ENCODE assay signal across 9 cellular contexts in genomic region chr12:124548854-124549378, GRCh38. TPM values are rescaled to one million over a fixed set of nuclear protein-coding genes. Genes with fewer than 3 reads are reported as not detected.
DNase-seq lines count a peak whose midpoint lies in the region; ATAC-seq, FAIRE-seq and TF ChIP-seq lines count a peak whose summit lies in the region.
"Had no signal": no experiment of that assay in that cellular context is flagged by ENCODE, and none has a peak within 500 bp of the region (broad histone marks: within the 10 kb centered on the region; RNA-seq: fewer than 3 reads in every experiment).

No MANE protein-coding gene starts in this region.

- H3K4me1 ChIP-seq in astrocyte (ENCODE audit: insufficient read depth, low read length) (peaks cover 57% of the 10 kb centered on the region), left lung (peaks cover 53 to 89% of the 10 kb centered on the region in 2 donors)

- peak; percentile 65 for DNase-seq in activated CD4-positive, alpha-beta T cell treated with anti-CD3 and anti-CD28 coated beads for 36 hours
- no peak for DNase-seq in activated CD4-positive, alpha-beta T cell treated with anti-CD3 and anti-CD28 coated beads, Interleukin-2, amount 10 ng/mL, durations not matched to agents 7 days and 5 days
- peak; percentile 74 for DNase-seq in astrocyte (ENCODE audit: low read depth)
- DNase-seq in left lung: peak; percentile 77 to 79
- DNase-seq in superior temporal gyrus (ENCODE audit: extremely low spot score): peak; percentile 51
- no peak for DNase-seq in T-helper 17 cell
- DNase-seq in DMS153 treated with DMSO at 0.1 percent for 48 hours (lab: John Stamatoyannopoulos, UW; ENCODE audit: unreplicated experiment): no peak
- DNase-seq: CD4-positive, CD25-positive, alpha-beta regulatory T cell had no signal

- H3K27me3 ChIP-seq in astrocyte (ENCODE audit: insufficient read depth, low read length) (no peaks in the 10 kb centered on the region), left lung (no peaks in the 10 kb centered on the region)

- H3K4me3 ChIP-seq in astrocyte (ENCODE audit: insufficient read depth, low read depth, low read length) (no peak overlapping the region), left lung (no peak overlapping the region)

- CTCF ChIA-PET in activated CD4-positive, alpha-beta T cell treated with anti-CD3 and anti-CD28 coated beads for 36 hours (lab: Charles Lee): no interaction called here
- CTCF ChIA-PET in activated CD4-positive, alpha-beta T cell treated with anti-CD3 and anti-CD28 coated beads, Interleukin-2, amount 10 ng/mL, durations not matched to agents 7 days and 5 days (lab: Charles Lee): no interaction called here

- peak; percentile 25 for ATAC-seq in activated CD4-positive, alpha-beta T cell treated with anti-CD3 and anti-CD28 coated beads for 36 hours
- peak; percentile 46 for ATAC-seq in left lung
- no peak for ATAC-seq in GM21360 (IDR thresholded peaks at IDR 0.05; ENCODE audit: unreplicated experiment)
- ATAC-seq in T-helper 17 cell: no peak

- peak overlapping the region; percentile 64 for H3K4me2 ChIP-seq in astrocyte (ENCODE audit: low read length)

- H3K27ac Mint-ChIP-seq in activated CD4-positive, alpha-beta T cell treated with anti-CD3 and anti-CD28 coated beads for 36 hours: peak overlapping the region; percentile 38
- H3K27ac Mint-ChIP-seq in activated CD4-positive, alpha-beta T cell treated with anti-CD3 and anti-CD28 coated beads, Interleukin-2, amount 10 ng/mL, durations not matched to agents 7 days and 5 days: no peak overlapping the region
- H3K27ac Mint-ChIP-seq in astrocyte (ENCODE audit: unreplicated experiment) (peak overlapping the region; percentile 89), T-helper 17 cell (no peak overlapping the region)
- H3K27ac Mint-ChIP-seq: CD4-positive, CD25-positive, alpha-beta regulatory T cell had no signal

- peaks cover 99% of the 10 kb centered on the region for H3K79me2 ChIP-seq in astrocyte (ENCODE audit: insufficient read depth, low read length)

- H3K36me3 ChIP-seq in astrocyte (ENCODE audit: insufficient read depth, low read length): no peaks in the 10 kb centered on the region
- no peaks in the 10 kb centered on the region for H3K36me3 ChIP-seq in left lung

- H3K9me3 ChIP-seq in astrocyte (ENCODE audit: insufficient read depth, low read depth, low read length) (no peaks in the 10 kb centered on the region), left lung (no peaks in the 10 kb centered on the region), T-helper 17 cell (ENCODE audit: control insufficient read depth, low read length, poor library complexity, severe bottlenecking) (no peaks in the 10 kb centered on the region)

- no peak for FAIRE-seq in astrocyte (lab: Jason Lieb, UNC)

- intact Hi-C loops in activated CD4-positive, alpha-beta T cell treated with anti-CD3 and anti-CD28 coated beads for 36 hours (cut with DNase I, micrococcal nuclease): loop anchor here (2.0 to 5.0 kb wide), 5 partner anchors 18 to 213 kb away; partner anchors contain the start of gene NCOR2 (in 1 of the 2)
- intact Hi-C loops in left lung (cut with DNase I): no loop called here

- H3K36me3 Mint-ChIP-seq in activated CD4-positive, alpha-beta T cell treated with anti-CD3 and anti-CD28 coated beads for 36 hours (ENCODE audit: low read depth): peaks cover 11% of the 10 kb centered on the region
- peaks cover 3% of the 10 kb centered on the region for H3K36me3 Mint-ChIP-seq in activated CD4-positive, alpha-beta T cell treated with anti-CD3 and anti-CD28 coated beads, Interleukin-2, amount 10 ng/mL, durations not matched to agents 7 days and 5 days (ENCODE audit: low read depth)
- H3K36me3 Mint-ChIP-seq in astrocyte (ENCODE audit: low read depth, unreplicated experiment) (peaks cover 9% of the 10 kb centered on the region), T-helper 17 cell (ENCODE audit: low read depth) (peaks cover 2% of the 10 kb centered on the region)
- H3K36me3 Mint-ChIP-seq: CD4-positive, CD25-positive, alpha-beta regulatory T cell had no signal

- no peaks in the 10 kb centered on the region for H3K9me3 Mint-ChIP-seq in activated CD4-positive, alpha-beta T cell treated with anti-CD3 and anti-CD28 coated beads for 36 hours (ENCODE audit: low read depth)
- no peaks in the 10 kb centered on the region for H3K9me3 Mint-ChIP-seq in activated CD4-positive, alpha-beta T cell treated with anti-CD3 and anti-CD28 coated beads, Interleukin-2, amount 10 ng/mL, durations not matched to agents 7 days and 5 days
- no peaks in the 10 kb centered on the region for H3K9me3 Mint-ChIP-seq in astrocyte (ENCODE audit: unreplicated experiment)
- H3K9me3 Mint-ChIP-seq: CD4-positive, CD25-positive, alpha-beta regulatory T cell had no signal

- no peak overlapping the region for H2AFZ ChIP-seq in astrocyte (ENCODE audit: low read depth, low read length)

- H3K4me3 Mint-ChIP-seq in activated CD4-positive, alpha-beta T cell treated with anti-CD3 and anti-CD28 coated beads for 36 hours: no peak overlapping the region
- no peak overlapping the region for H3K4me3 Mint-ChIP-seq in activated CD4-positive, alpha-beta T cell treated with anti-CD3 and anti-CD28 coated beads, Interleukin-2, amount 10 ng/mL, durations not matched to agents 7 days and 5 days
- H3K4me3 Mint-ChIP-seq in astrocyte (ENCODE audit: unreplicated experiment) (peak overlapping the region; percentile 72), T-helper 17 cell (no peak overlapping the region)

- peak overlapping the region; percentile 63 for H3K9ac ChIP-seq in astrocyte (ENCODE audit: low read length)

- peaks cover 88% of the 10 kb centered on the region for H3K4me1 Mint-ChIP-seq in activated CD4-positive, alpha-beta T cell treated with anti-CD3 and anti-CD28 coated beads for 36 hours
- H3K4me1 Mint-ChIP-seq in activated CD4-positive, alpha-beta T cell treated with anti-CD3 and anti-CD28 coated beads, Interleukin-2, amount 10 ng/mL, durations not matched to agents 7 days and 5 days: peaks cover 62% of the 10 kb centered on the region
- peaks cover 73% of the 10 kb centered on the region for H3K4me1 Mint-ChIP-seq in astrocyte (ENCODE audit: low read depth, unreplicated experiment)
- H3K4me1 Mint-ChIP-seq in T-helper 17 cell: peaks cover 53% of the 10 kb centered on the region

- POLR2A ChIA-PET in activated CD4-positive, alpha-beta T cell treated with anti-CD3 and anti-CD28 coated beads for 36 hours (lab: Charles Lee): interaction anchor here (0.7 kb wide), 1 partner anchor 31 kb away, joined by 3 read pairs; no protein-coding TSS in a partner anchor
- POLR2A ChIA-PET in activated CD4-positive, alpha-beta T cell treated with anti-CD3 and anti-CD28 coated beads, Interleukin-2, amount 10 ng/mL, durations not matched to agents 7 days and 5 days (lab: Charles Lee): interaction anchor here (0.6 kb wide), 1 partner anchor 248 kb away, joined by 6 read pairs; no protein-coding TSS in a partner anchor

- TF ChIP-seq CTCF in astrocyte (IDR thresholded peaks at IDR 0.05; ENCODE audit: insufficient read depth, low read depth, low read length) (no peak), left lung (IDR thresholded peaks at IDR 0.05) (no peak)

- no peaks in the 10 kb centered on the region for H3K27me3 Mint-ChIP-seq in activated CD4-positive, alpha-beta T cell treated with anti-CD3 and anti-CD28 coated beads for 36 hours
- no peaks in the 10 kb centered on the region for H3K27me3 Mint-ChIP-seq in activated CD4-positive, alpha-beta T cell treated with anti-CD3 and anti-CD28 coated beads, Interleukin-2, amount 10 ng/mL, durations not matched to agents 7 days and 5 days
- H3K27me3 Mint-ChIP-seq in astrocyte (ENCODE audit: low read depth, unreplicated experiment) (no peaks in the 10 kb centered on the region), T-helper 17 cell (no peaks in the 10 kb centered on the region)
- H3K27me3 Mint-ChIP-seq: CD4-positive, CD25-positive, alpha-beta regulatory T cell had no signal

- peak overlapping the region; percentile 57 for H3K27ac ChIP-seq in astrocyte (ENCODE audit: low read depth, low read length)
- peak overlapping the region; percentile 46 to 60 for H3K27ac ChIP-seq in left lung

- peaks cover 96% of the 10 kb centered on the region for H4K20me1 ChIP-seq in astrocyte (ENCODE audit: insufficient read depth, low read length)

RNA-seq across cellular contexts. Expression of gene NCOR2, which starts 18.5 kb away (rescaled TPM):
- 100 to 1,000 TPM; 103 to 115 TPM for total RNA-seq in activated CD4-positive, alpha-beta T cell treated with anti-CD3 and anti-CD28 coated beads for 36 hours
- total RNA-seq in activated CD4-positive, alpha-beta T cell treated with anti-CD3 and anti-CD28 coated beads, Interleukin-2, amount 10 ng/mL, durations not matched to agents 7 days and 5 days: 100 to 1,000 TPM in 1 of 2 experiments, 10 to 100 TPM in 1; 96.4 to 102 TPM
- total RNA-seq in astrocyte: 425 and 489 TPM in 2 replicates
- 100 to 1,000 TPM; 289 to 331 TPM for total RNA-seq in left lung
- 100 to 1,000 TPM; 107 to 119 TPM for total RNA-seq in T-helper 17 cell

Comparison
In these comparisons a context has a peak if more than half of its experiments do, and no peak if none do; other contexts are left out.
1. DNase-seq: peak in activated CD4-positive, alpha-beta T cell treated with anti-CD3 and anti-CD28 coated beads for 36 hours (single experiment), astrocyte (single experiment), left lung (2 of 2) and superior temporal gyrus (single experiment); none in activated CD4-positive, alpha-beta T cell treated with anti-CD3 and anti-CD28 coated beads, Interleukin-2, amount 10 ng/mL, durations not matched to agents 7 days and 5 days (single experiment), T-helper 17 cell (0 of 3) and DMS153 treated with DMSO at 0.1 percent for 48 hours (single experiment).
2. H3K27ac Mint-ChIP-seq: peak in activated CD4-positive, alpha-beta T cell treated with anti-CD3 and anti-CD28 coated beads for 36 hours (single experiment) and astrocyte (single experiment); none in activated CD4-positive, alpha-beta T cell treated with anti-CD3 and anti-CD28 coated beads, Interleukin-2, amount 10 ng/mL, durations not matched to agents 7 days and 5 days (single experiment) and T-helper 17 cell (single experiment).
3. ATAC-seq: peak in activated CD4-positive, alpha-beta T cell treated with anti-CD3 and anti-CD28 coated beads for 36 hours (single experiment) and left lung (single experiment); none in GM21360 (single experiment) and T-helper 17 cell (single experiment).
4. intact Hi-C loops: an anchor here in activated CD4-positive, alpha-beta T cell treated with anti-CD3 and anti-CD28 coated beads for 36 hours (2.0 to 5.0 kb wide); none called in left lung.